Comparison of ENCODE assay signal across 9 cellular contexts in the genomic region with DNA sequence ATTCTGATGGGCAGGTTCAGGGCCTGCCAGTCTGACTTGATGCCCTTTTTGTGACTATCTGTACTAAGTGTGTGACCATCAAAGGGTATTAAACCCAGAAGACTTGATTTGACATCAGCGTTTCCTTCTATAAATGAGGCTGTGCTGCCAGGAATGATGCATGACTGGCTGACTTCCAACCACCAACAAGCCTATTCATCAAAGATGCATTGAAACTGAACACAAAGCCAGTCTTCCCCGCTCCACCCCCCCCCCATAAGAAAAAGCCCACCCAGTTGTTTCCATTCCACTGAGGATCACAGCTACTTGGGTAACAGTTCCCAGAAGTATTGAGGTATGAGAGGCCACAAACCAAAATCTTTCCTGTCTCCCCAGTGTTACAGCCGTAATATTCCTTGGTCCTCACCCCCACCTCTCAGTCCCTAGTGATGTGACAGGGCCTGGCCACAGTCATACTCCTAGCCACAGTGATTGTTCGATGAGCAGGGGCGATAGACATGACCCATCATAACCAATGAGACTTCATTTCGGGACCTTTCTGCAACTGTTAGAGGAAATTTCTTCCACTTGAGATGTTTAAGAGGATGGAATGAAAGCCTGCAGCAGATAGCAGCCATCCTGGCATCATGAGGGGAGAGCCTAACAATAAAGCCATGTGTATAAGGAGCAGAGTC. TPM values are rescaled to one million over a fixed set of nuclear protein-coding genes. Genes with fewer than 3 reads are reported as not detected.
DNase-seq lines count a peak whose midpoint lies in the region; ATAC-seq and TF ChIP-seq lines count a peak whose summit lies in the region.
"Had no signal": no experiment of that assay in that cellular context is flagged by ENCODE, and none has a peak within 500 bp of the region (broad histone marks: within the 10 kb centered on the region; RNA-seq: fewer than 3 reads in every experiment).

No MANE protein-coding gene starts in this region.

- H3K9me3 ChIP-seq in breast epithelium = no peaks in the 10 kb centered on the region

- H3K36me3 Mint-ChIP-seq in MCF 10A (ENCODE audit: insufficient read depth, unreplicated experiment) (no peaks in the 10 kb centered on the region), mesothelial cell of epicardium (peaks cover 4% of the 10 kb centered on the region), type B pancreatic cell (peaks cover 10% of the 10 kb centered on the region)

- H3K36me3 ChIP-seq in breast epithelium = no peaks in the 10 kb centered on the region

- intact Hi-C loops in breast epithelium (cut with DNase I; ENCODE audit: low total_unique reads) = no loop called here
- intact Hi-C loops in MCF 10A (cut with micrococcal nuclease) = no loop called here

- H3K27ac Mint-ChIP-seq in MCF 10A (ENCODE audit: low read depth, unreplicated experiment) (no peak overlapping the region), mesothelial cell of epicardium (peak overlapping the region; percentile 97), type B pancreatic cell (peak overlapping the region; percentile 74)

- H3K4me3 Mint-ChIP-seq in MCF 10A (ENCODE audit: unreplicated experiment) = no peak overlapping the region
- H3K4me3 Mint-ChIP-seq in mesothelial cell of epicardium = no peak overlapping the region
- H3K4me3 Mint-ChIP-seq in type B pancreatic cell = peak overlapping the region; percentile 32
- H3K4me3 Mint-ChIP-seq: CD8-positive, alpha-beta T cell had no signal

- H3K4me3 ChIP-seq in breast epithelium = no peak overlapping the region

- ATAC-seq in HG03354 (IDR thresholded peaks at IDR 0.05; ENCODE audit: poor library complexity, severe bottlenecking, unreplicated experiment) = no peak

- H3K27ac ChIP-seq in breast epithelium = peak overlapping the region; percentile 72 to 75

- CTCF ChIA-PET in MCF 10A (lab: Yijun Ruan, JAX) = interaction anchor here (0.5 to 1.5 kb wide), 6 partner anchors 10 to 106 kb away, joined by 3 to 4 read pairs (median 4); no protein-coding TSS in a partner anchor

- DNase-seq in breast epithelium (ENCODE audit: low spot score in 2 of 2) = no peak
- no peak for DNase-seq in MCF 10A (ENCODE audit: unreplicated experiment)
- peak in 40 of 56 donors; percentile 8 to 84 (median 58) for DNase-seq in amygdala (lab: John Stamatoyannopoulos, UW)
- DNase-seq in mesothelial cell of epicardium (ENCODE audit: low spot score in 2 of 2, unreplicated experiment in 2 of 2) = no peak
- DNase-seq in type B pancreatic cell (ENCODE audit: extremely low spot score, unreplicated experiment) = no peak
- DNase-seq in NCI-H1105 treated with DMSO at 0.1 percent for 48 hours (lab: John Stamatoyannopoulos, UW) = no peak
- no peak for DNase-seq in NCI-H1048 (lab: John Stamatoyannopoulos, UW)

- POLR2A ChIA-PET in MCF 10A (lab: Yijun Ruan, JAX) = interaction anchor here (0.7 to 3.1 kb wide), 11 partner anchors 9 to 291 kb away, joined by 3 to 26 read pairs (median 5); a partner anchor contains a TSS

- H3K27me3 Mint-ChIP-seq in MCF 10A (ENCODE audit: insufficient read depth, unreplicated experiment) (no peaks in the 10 kb centered on the region), mesothelial cell of epicardium (ENCODE audit: low read depth) (no peaks in the 10 kb centered on the region), type B pancreatic cell (no peaks in the 10 kb centered on the region)

- TF ChIP-seq POLR2A in breast epithelium (IDR thresholded peaks at IDR 0.05) = no peak

- no TSS peak for BruUV-seq in MCF 10A (replicated peaks; lab: Mats Ljungman, UMichigan)

- TF ChIP-seq CTCF in breast epithelium (IDR thresholded peaks at IDR 0.05) (no peak), MCF 10A (IDR thresholded peaks at IDR 0.05; ENCODE audit: unreplicated experiment) (no peak), mesothelial cell of epicardium (IDR thresholded peaks at IDR 0.05; ENCODE audit: unreplicated experiment) (no peak), type B pancreatic cell (conservative IDR thresholded peaks at IDR 0.05) (no peak)

- H3K4me1 ChIP-seq in breast epithelium = peaks cover 0 to 18% of the 10 kb centered on the region in 2 donors

- H3K9me3 Mint-ChIP-seq in MCF 10A (ENCODE audit: unreplicated experiment) (no peaks in the 10 kb centered on the region), mesothelial cell of epicardium (no peaks in the 10 kb centered on the region), type B pancreatic cell (peaks cover 6% of the 10 kb centered on the region)
- H3K9me3 Mint-ChIP-seq: CD8-positive, alpha-beta T cell had no signal

- H3K27me3 ChIP-seq in breast epithelium = no peaks in the 10 kb centered on the region

- H3K4me1 Mint-ChIP-seq in MCF 10A (ENCODE audit: insufficient read depth, unreplicated experiment) (peaks cover 15% of the 10 kb centered on the region), mesothelial cell of epicardium (peaks cover 74% of the 10 kb centered on the region), type B pancreatic cell (ENCODE audit: unreplicated experiment) (peaks cover 48% of the 10 kb centered on the region)

RNA-seq across cellular contexts. Expression of a gene that starts 22.6 kb away (rescaled TPM):
- 10 to 100 TPM; 56.9 to 96.2 (median 83.2) TPM for total RNA-seq in breast epithelium
- total RNA-seq in MCF 10A (2022) = 8.4 and 8.8 TPM in 2 replicates
- total RNA-seq in mesothelial cell of epicardium = 78.7 to 88.6 TPM (median 80.5 TPM) in 3 replicates
- 31.2 and 33.4 TPM in 2 replicates for total RNA-seq in type B pancreatic cell (ENCODE audit: low replicate concordance)

Comparison
In these comparisons a context has a peak if more than half of its experiments do, and no peak if none do; other contexts are left out.
1. DNase-seq: peak in amygdala (40 of 56); none in breast epithelium (0 of 2), MCF 10A (single experiment), mesothelial cell of epicardium (0 of 2), type B pancreatic cell (single experiment), NCI-H1105 treated with DMSO at 0.1 percent for 48 hours (single experiment) and NCI-H1048 (single experiment).